In genomic region chr20:22315771-22316170, GRCh38 we compare ENCODE assay signal across 26 cellular contexts.
"Had no signal": no experiment of that assay in that cellular context is flagged by ENCODE, and none has a peak within 500 bp of the region (broad histone marks: within the 10 kb centered on the region; RNA-seq: fewer than 3 reads in every experiment).

No MANE protein-coding gene starts in this region.

- H3K27me3 Mint-ChIP-seq: activated CD4-positive, alpha-beta memory T cell treated with anti-CD3 and anti-CD28 coated beads, Interleukin-2, amount 10 ng/mL, durations not matched to agents 7 days and 5 days; activated CD4-positive, alpha-beta T cell treated with anti-CD3 and anti-CD28 coated beads, Interleukin-2, amount 10 ng/mL, durations not matched to agents 24 days and 14 days; activated T-cell treated with anti-CD3 and anti-CD28 coated beads, Interleukin-2, amount 50 U/mL, for 24 hours had no signal

- H3K36me3 ChIP-seq: colonic mucosa, esophagus muscularis mucosa, gastrocnemius medialis, heart left ventricle had no signal

- DNase-seq: activated CD4-positive, alpha-beta memory T cell treated with anti-CD3 and anti-CD28 coated beads, Interleukin-2, amount 10 ng/mL, durations not matched to agents 7 days and 5 days; activated CD4-positive, alpha-beta T cell treated with anti-CD3 and anti-CD28 coated beads for 36 hours; activated CD4-positive, alpha-beta T cell treated with anti-CD3 and anti-CD28 coated beads, Interleukin-2, amount 10 ng/mL, durations not matched to agents 24 days and 14 days; activated CD4-positive, alpha-beta T cell treated with anti-CD3 and anti-CD28 coated beads, Interleukin-2, amount 50 U/mL, for 4 hours; activated CD4-positive, CD25-positive, alpha-beta regulatory T cell; activated CD4-positive, CD25-positive, alpha-beta regulatory T cell treated with anti-CD3 and anti-CD28 coated beads, Interleukin-2, amount 50 U/mL, for 72 hours; activated CD8-positive, alpha-beta memory T cell treated with anti-CD3 and anti-CD28 coated beads, Interleukin-2, amount 50 U/mL, for 48 hours; activated gamma-delta T cell; activated naive CD4-positive, alpha-beta T cell; activated naive CD4-positive, alpha-beta T cell treated with anti-CD3 and anti-CD28 coated beads, Interleukin-2, amount 50 U/mL, for 16 hours; activated T-cell treated with anti-CD3 and anti-CD28 coated beads for 4 hours; activated T-cell treated with anti-CD3 and anti-CD28 coated beads, Interleukin-2, amount 50 U/mL, for 24 hours; activated T-cell treated with anti-CD3 and anti-CD28 coated beads, Interleukin-2, amount 50 U/mL, for 72 hours; amniotic stem cell; anterior cingulate cortex; body of pancreas; caudate nucleus; colonic mucosa; effector CD8-positive, alpha-beta T cell; foreskin keratinocyte; gastrocnemius medialis; glutamatergic neuron; heart left ventricle; T-helper 2 cell had no signal

- H3K4me3 ChIP-seq: body of pancreas, colonic mucosa, esophagus muscularis mucosa, gastrocnemius medialis, heart left ventricle had no signal

- H3K36me3 Mint-ChIP-seq: activated naive CD8-positive, alpha-beta T cell had no signal

- H3K27ac ChIP-seq: body of pancreas, colonic mucosa, esophagus muscularis mucosa, foreskin keratinocyte, gastrocnemius medialis, heart left ventricle had no signal

- H3K27ac Mint-ChIP-seq: activated CD4-positive, alpha-beta memory T cell treated with anti-CD3 and anti-CD28 coated beads, Interleukin-2, amount 10 ng/mL, durations not matched to agents 7 days and 5 days; activated CD4-positive, alpha-beta T cell treated with anti-CD3 and anti-CD28 coated beads for 36 hours; activated CD4-positive, alpha-beta T cell treated with anti-CD3 and anti-CD28 coated beads, Interleukin-2, amount 10 ng/mL, durations not matched to agents 24 days and 14 days; activated naive CD8-positive, alpha-beta T cell; activated T-cell treated with anti-CD3 and anti-CD28 coated beads, Interleukin-2, amount 50 U/mL, for 24 hours; activated T-cell treated with anti-CD3 and anti-CD28 coated beads, Interleukin-2, amount 50 U/mL, for 72 hours had no signal

- H3K4me1 Mint-ChIP-seq: activated CD4-positive, alpha-beta memory T cell treated with anti-CD3 and anti-CD28 coated beads, Interleukin-2, amount 10 ng/mL, durations not matched to agents 7 days and 5 days; activated CD4-positive, alpha-beta T cell treated with anti-CD3 and anti-CD28 coated beads for 36 hours; activated CD4-positive, alpha-beta T cell treated with anti-CD3 and anti-CD28 coated beads, Interleukin-2, amount 10 ng/mL, durations not matched to agents 24 days and 14 days had no signal

- H3K9me3 Mint-ChIP-seq: activated CD4-positive, alpha-beta memory T cell treated with anti-CD3 and anti-CD28 coated beads, Interleukin-2, amount 10 ng/mL, durations not matched to agents 7 days and 5 days; activated CD4-positive, alpha-beta T cell treated with anti-CD3 and anti-CD28 coated beads, Interleukin-2, amount 10 ng/mL, durations not matched to agents 24 days and 14 days; activated T-cell treated with anti-CD3 and anti-CD28 coated beads, Interleukin-2, amount 50 U/mL, for 24 hours had no signal

- H3K4me3 Mint-ChIP-seq: activated CD4-positive, alpha-beta memory T cell treated with anti-CD3 and anti-CD28 coated beads, Interleukin-2, amount 10 ng/mL, durations not matched to agents 7 days and 5 days; activated CD4-positive, alpha-beta T cell treated with anti-CD3 and anti-CD28 coated beads for 36 hours; activated CD4-positive, alpha-beta T cell treated with anti-CD3 and anti-CD28 coated beads, Interleukin-2, amount 10 ng/mL, durations not matched to agents 24 days and 14 days; activated naive CD8-positive, alpha-beta T cell; activated T-cell treated with anti-CD3 and anti-CD28 coated beads, Interleukin-2, amount 50 U/mL, for 24 hours; activated T-cell treated with anti-CD3 and anti-CD28 coated beads, Interleukin-2, amount 50 U/mL, for 72 hours had no signal

- H3K4me1 ChIP-seq: body of pancreas, colonic mucosa, esophagus muscularis mucosa, gastrocnemius medialis, heart left ventricle had no signal

- H3K9me3 ChIP-seq: body of pancreas, colonic mucosa, esophagus muscularis mucosa, gastrocnemius medialis, heart left ventricle had no signal

- H3K27me3 ChIP-seq: body of pancreas, colonic mucosa, foreskin keratinocyte, gastrocnemius medialis had no signal
